ENCODE assay signal across 25 cellular contexts in genomic region chr21:42741056-42741455, GRCh38.
A peak's percentile ranks its signal among the peaks of the same experiment; 100 is the strongest.
DNase-seq lines count a peak whose midpoint lies in the region; ATAC-seq and TF ChIP-seq lines count a peak whose summit lies in the region.
"Had no signal": no experiment of that assay in that cellular context is flagged by ENCODE, and none has a peak within 500 bp of the region (broad histone marks: within the 10 kb centered on the region; RNA-seq: fewer than 3 reads in every experiment).

No MANE protein-coding gene starts in this region.

- H3K36me3 Mint-ChIP-seq in WTC11 = peaks cover 12% of the 10 kb centered on the region
- H3K36me3 Mint-ChIP-seq: CD8-positive, alpha-beta memory T cell had no signal

- H3K4me3 ChIP-seq in left ventricle myocardium inferior (no peak overlapping the region), right cardiac atrium (ENCODE audit: low read length) (no peak overlapping the region), neuronal stem cell (ENCODE audit: low read length in 2 of 2) (no peak overlapping the region), testis (no peak overlapping the region), thyroid gland (replicated peaks in 1 of 3) (no peak overlapping the region)
- H3K4me3 ChIP-seq: A549 had no signal

- H3K4me3 Mint-ChIP-seq in WTC11 = no peak overlapping the region
- H3K4me3 Mint-ChIP-seq: CD8-positive, alpha-beta memory T cell had no signal

- TF ChIP-seq CTCF in left ventricle myocardium inferior (IDR thresholded peaks at IDR 0.05; ENCODE audit: borderline replicate concordance) = no peak
- TF ChIP-seq CTCF in WTC11 (IDR thresholded peaks at IDR 0.05) = no peak
- TF ChIP-seq CTCF in testis (IDR thresholded peaks at IDR 0.05) = no peak
- no peak for TF ChIP-seq CTCF in thyroid gland (IDR thresholded peaks at IDR 0.05)

- intact Hi-C loops in left ventricle myocardium inferior (cut with micrococcal nuclease) = no loop called here
- intact Hi-C loops in right cardiac atrium (cut with DNase I) = loop anchor here in 1 of 4 donors (10.0 kb wide), 1 partner anchor 86 kb away; the partner anchor contains the start of gene PDE9A
- intact Hi-C loops in testis (cut with DNase I; ENCODE audit: low total_unique reads) = no loop called here
- intact Hi-C loops in thyroid gland (cut with DNase I) = no loop called here

- H3K27me3 Mint-ChIP-seq in WTC11 (ENCODE audit: low read depth) = no peaks in the 10 kb centered on the region

- H3K36me3 ChIP-seq in left ventricle myocardium inferior (no peaks in the 10 kb centered on the region), neuronal stem cell (replicated peaks in 1 of 2; ENCODE audit: control insufficient read depth in 2 of 2, insufficient read depth in 2 of 2, low read length in 2 of 2) (peaks cover 18 to 38% of the 10 kb centered on the region in 2 donors), testis (ENCODE audit: low read depth, missing control alignments) (no peaks in the 10 kb centered on the region), thyroid gland (no peaks in the 10 kb centered on the region)

- H4K8ac ChIP-seq in neuronal stem cell (ENCODE audit: low read depth, low read length) = no peak overlapping the region

- no peaks in the 10 kb centered on the region for H3K79me1 ChIP-seq in neuronal stem cell (ENCODE audit: low read depth, low read length)

- peak overlapping the region; percentile 82 for H3K27ac Mint-ChIP-seq in WTC11

- peak overlapping the region; percentile 30 for H3K9ac ChIP-seq in neuronal stem cell (ENCODE audit: low read depth, low read length, poor library complexity)

- POLR2A ChIA-PET in WTC11 (lab: Charles Lee) = no interaction called here

- H2AFZ ChIP-seq in neuronal stem cell (ENCODE audit: low read length) = no peak overlapping the region

- H3K4ac ChIP-seq in neuronal stem cell (ENCODE audit: low read length) = no peak overlapping the region

- H3K23ac ChIP-seq in neuronal stem cell (ENCODE audit: low read depth, low read length, poor library complexity) = no peak overlapping the region

- H3K9me3 ChIP-seq in left ventricle myocardium inferior (replicated peaks) (no peaks in the 10 kb centered on the region), right cardiac atrium (ENCODE audit: control insufficient read depth, low read length) (no peaks in the 10 kb centered on the region), neuronal stem cell (replicated peaks in 1 of 2; ENCODE audit: control insufficient read depth in 2 of 2, insufficient read depth in 1 of 2, low read depth in 1 of 2, low read length in 2 of 2) (no peaks in the 10 kb centered on the region), testis (no peaks in the 10 kb centered on the region), thyroid gland (no peaks in the 10 kb centered on the region)
- H3K9me3 ChIP-seq: A549 had no signal

- H2BK5ac ChIP-seq in neuronal stem cell (ENCODE audit: low read length) = no peak overlapping the region

- H2BK12ac ChIP-seq in neuronal stem cell (ENCODE audit: low read length) = no peak overlapping the region

- H3K4me1 ChIP-seq in left ventricle myocardium inferior (peaks cover 52% of the 10 kb centered on the region), right cardiac atrium (ENCODE audit: control insufficient read depth, insufficient read depth, low read length) (peaks cover 7% of the 10 kb centered on the region), neuronal stem cell (ENCODE audit: control insufficient read depth in 2 of 2, insufficient read depth in 1 of 2, low read depth in 1 of 2, low read length in 2 of 2) (peaks cover 1 to 7% of the 10 kb centered on the region in 2 donors), testis (peaks cover 38% of the 10 kb centered on the region), thyroid gland (peaks cover 9 to 27% of the 10 kb centered on the region in 2 donors)
- H3K4me1 ChIP-seq: A549 had no signal

- no peak overlapping the region for H3K14ac ChIP-seq in neuronal stem cell (ENCODE audit: low read length)

- 87% methylated on average over 10 of the region's 10 CpGs for WGBS in right cardiac atrium
- no CpG with 5 or more reads among the region's 10 CpGs for WGBS in neuronal stem cell (ENCODE audit: extremely low coverage in 2 of 2, insufficient read length in 2 of 2, insufficient replicate concordance in 1 of 2), 2 donors
- 73 to 86% methylated on average over 6 to 10 of the region's 10 CpGs for WGBS in testis, 2 donors
- 74 to 94% methylated on average over 10 of the region's 10 CpGs for WGBS in thyroid gland, 2 donors

- no peak overlapping the region for H3K18ac ChIP-seq in neuronal stem cell (ENCODE audit: low read length)

- TF ChIP-seq POLR2A in testis (IDR thresholded peaks at IDR 0.05) (no peak), thyroid gland (IDR thresholded peaks at IDR 0.05) (no peak)

- H2BK120ac ChIP-seq in neuronal stem cell (ENCODE audit: low read depth, low read length) = no peak overlapping the region

- CTCF ChIA-PET in WTC11 (lab: Charles Lee) = interaction anchor here (1.4 kb wide), 1 partner anchor 148 kb away, joined by 4 read pairs; no protein-coding TSS in a partner anchor

- peaks cover 11% of the 10 kb centered on the region for H3K4me1 Mint-ChIP-seq in WTC11

- H4K91ac ChIP-seq in neuronal stem cell (ENCODE audit: low read depth, low read length, poor library complexity) = no peak overlapping the region

- ATAC-seq in right cardiac atrium (no peak), WTC11 (no peak), GM21576 (IDR thresholded peaks at IDR 0.05; ENCODE audit: unreplicated experiment) (no peak)
- ATAC-seq: A549 had no signal

- no peak overlapping the region for H2BK15ac ChIP-seq in neuronal stem cell (ENCODE audit: low read length)

- no peak overlapping the region for H3K4me2 ChIP-seq in neuronal stem cell (ENCODE audit: insufficient read depth, low read length, poor library complexity, severe bottlenecking)
- H3K4me2 ChIP-seq: A549 had no signal

- H3K27ac ChIP-seq in left ventricle myocardium inferior (replicated peaks) (peak overlapping the region; percentile 58), right cardiac atrium (ENCODE audit: low read length) (no peak overlapping the region), neuronal stem cell (replicated peaks; ENCODE audit: low read length) (no peak overlapping the region), testis (peak overlapping the region; percentile 25 to 28), thyroid gland (no peak overlapping the region)
- H3K27ac ChIP-seq: A549 had no signal

- H3K27me3 ChIP-seq in left ventricle myocardium inferior (ENCODE audit: low read depth) (no peaks in the 10 kb centered on the region), right cardiac atrium (ENCODE audit: control insufficient read depth, insufficient read depth) (no peaks in the 10 kb centered on the region), neuronal stem cell (ENCODE audit: control insufficient read depth in 3 of 3, insufficient read depth in 3 of 3, low read depth in 1 of 3, low read length in 3 of 3) (no peaks in the 10 kb centered on the region), testis (no peaks in the 10 kb centered on the region), thyroid gland (no peaks in the 10 kb centered on the region)

- no peaks in the 10 kb centered on the region for H3K9me3 Mint-ChIP-seq in WTC11
- H3K9me3 Mint-ChIP-seq: CD8-positive, alpha-beta memory T cell had no signal

- no peak overlapping the region for H2AK5ac ChIP-seq in neuronal stem cell (ENCODE audit: low read depth, low read length)

- DNase-seq in left ventricle myocardium inferior = no peak
- no peak for DNase-seq in right cardiac atrium
- DNase-seq in WTC11 (ENCODE audit: low spot score) = no peak
- DNase-seq in neuronal stem cell (ENCODE audit: low spot score) = no peak
- DNase-seq in testis = no peak
- no peak for DNase-seq in thyroid gland
- DNase-seq in AG08395 (ENCODE audit: low spot score) = no peak
- DNase-seq: C1 segment of cervical spinal cord; CD8-positive, alpha-beta memory T cell; DMS 273 treated with DMSO at 0.1 percent for 48 hours; DMS79; EL; GDM1; KBM-7; MV-4-11; NCI-H1105; NCI-H146; NCI-H1930; NCI-H2107; NCI-H446 treated with DMSO at 0.1 percent for 48 hours; NCI-H526; RPMI8226; SHP77 had no signal

TF ChIP-seq in WTC11, 78 proteins besides CTCF, POLR2A, EP300 and RAD21:
- no peak for TF ChIP-seq ZNF396 (CRISPR knock-in tag; IDR thresholded peaks at IDR 0.05; ENCODE audit: borderline replicate concordance)
- no peak for TF ChIP-seq AR (CRISPR knock-in tag; IDR thresholded peaks at IDR 0.05)
- TF ChIP-seq EMX1 (CRISPR knock-in tag; IDR thresholded peaks at IDR 0.05) = no peak
- TF ChIP-seq RORB (CRISPR knock-in tag; IDR thresholded peaks at IDR 0.05) = no peak
- no peak for TF ChIP-seq OVOL2 (CRISPR knock-in tag; IDR thresholded peaks at IDR 0.05; ENCODE audit: borderline replicate concordance)
- TF ChIP-seq IRF2 (CRISPR knock-in tag; IDR thresholded peaks at IDR 0.05; ENCODE audit: borderline replicate concordance, low read depth) = no peak
- TF ChIP-seq ZMAT4 (CRISPR knock-in tag; IDR thresholded peaks at IDR 0.05) = no peak

Comparison
In these comparisons a context has a peak if more than half of its experiments do, and no peak if none do; other contexts are left out.
1. H3K27ac ChIP-seq: peak in left ventricle myocardium inferior (single experiment) and testis (2 of 2); none in right cardiac atrium (single experiment), neuronal stem cell (single experiment) and thyroid gland (0 of 3).